ENCODE assay signal across 15 cellular contexts in genomic region chr21:42057861-42058437, GRCh38. TPM values are rescaled to one million over a fixed set of nuclear protein-coding genes. Genes with fewer than 3 reads are reported as not detected.
DNase-seq lines count a peak whose midpoint lies in the region; ATAC-seq and TF ChIP-seq lines count a peak whose summit lies in the region.
"Had no signal": no experiment of that assay in that cellular context is flagged by ENCODE, and none has a peak within 500 bp of the region (broad histone marks: within the 10 kb centered on the region; RNA-seq: fewer than 3 reads in every experiment).

No MANE protein-coding gene starts in this region.

- no peaks in the 10 kb centered on the region for H3K9me3 Mint-ChIP-seq in CD4-positive, alpha-beta T cell

- ATAC-seq in CD4-positive, alpha-beta T cell (ENCODE audit: poor library complexity): no peak
- ATAC-seq: esophagus mucosa had no signal

- H3F3A ChIP-seq in SK-N-SH (replicated peaks; ENCODE audit: insufficient read depth): no peaks in the 10 kb centered on the region

- H3K9me2 ChIP-seq in SK-N-SH: no peaks in the 10 kb centered on the region

- TF ChIP-seq RAD21 in SK-N-SH (IDR thresholded peaks at IDR 0.05; ENCODE audit: low read length): no peak

- peak; percentile 56 for DNase-seq in NCI-H345 (lab: John Stamatoyannopoulos, UW)
- peak; percentile 31 for DNase-seq in colonic mucosa
- peak; percentile 58 for DNase-seq in posterior vena cava (ENCODE audit: low spot score)
- DNase-seq in CD4-positive, alpha-beta T cell: no peak
- DNase-seq in SK-N-SH: no peak
- no peak for DNase-seq in sigmoid colon
- DNase-seq in GF-D8 (lab: John Stamatoyannopoulos, UW): no peak
- DNase-seq: activated CD4-positive, alpha-beta T cell treated with anti-CD3 and anti-CD28 coated beads, Interleukin-2, amount 50 U/mL, for 48 hours; cerebellar nuclear complex; Kasumi-1; NCI-H2107 had no signal

- peaks cover 48% of the 10 kb centered on the region for H3K4me1 Mint-ChIP-seq in CD4-positive, alpha-beta T cell (ENCODE audit: low read depth)

- H3K4me3 Mint-ChIP-seq in CD4-positive, alpha-beta T cell: no peak overlapping the region

- TF ChIP-seq CTCF in C4-2B (conservative IDR thresholded peaks at IDR 0.05) (no peak), colonic mucosa (IDR thresholded peaks at IDR 0.05) (no peak), SK-N-SH (IDR thresholded peaks at IDR 0.05) (no peak), sigmoid colon (IDR thresholded peaks at IDR 0.05) (no peak)
- no peak for TF ChIP-seq CTCF in CD4-positive, alpha-beta T cell (IDR thresholded peaks at IDR 0.05)

- H3K36me3 ChIP-seq in colonic mucosa: no peaks in the 10 kb centered on the region
- H3K36me3 ChIP-seq in SK-N-SH (replicated peaks in 1 of 2; ENCODE audit: control insufficient read depth in 1 of 2, insufficient read depth in 2 of 2, low read length in 1 of 2): no peaks in the 10 kb centered on the region
- H3K36me3 ChIP-seq in sigmoid colon: no peaks in the 10 kb centered on the region
- H3K36me3 ChIP-seq: pancreas had no signal

- H3K9ac ChIP-seq in colonic mucosa (ENCODE audit: low read depth in 2 of 2, low read length in 2 of 2) (peak overlapping the region in 1 of 2 donors; percentile 80), SK-N-SH (no peak overlapping the region)

- H3K27me3 Mint-ChIP-seq in CD4-positive, alpha-beta T cell: no peaks in the 10 kb centered on the region

- intact Hi-C loops in colonic mucosa (cut with DNase I): no loop called here
- intact Hi-C loops in posterior vena cava (cut with DNase I): no loop called here
- intact Hi-C loops in CD4-positive, alpha-beta T cell (cut with DNase I, micrococcal nuclease): no loop called here
- intact Hi-C loops in sigmoid colon (cut with DNase I): no loop called here

- H3K4me1 ChIP-seq in colonic mucosa (peaks cover 13% of the 10 kb centered on the region), SK-N-SH (ENCODE audit: control insufficient read depth in 1 of 2, insufficient read depth in 2 of 2, low read depth in 1 of 2, low read length in 1 of 2) (no peaks in the 10 kb centered on the region), sigmoid colon (peaks cover 0 to 12% (median 0%) of the 10 kb centered on the region in 4 donors)

- no peak overlapping the region for H3K27ac Mint-ChIP-seq in CD4-positive, alpha-beta T cell

- H3K9me3 ChIP-seq in colonic mucosa (no peaks in the 10 kb centered on the region), SK-N-SH (no peaks in the 10 kb centered on the region), sigmoid colon (no peaks in the 10 kb centered on the region)
- H3K9me3 ChIP-seq in CD4-positive, alpha-beta T cell (ENCODE audit: control insufficient read depth, low read length): no peaks in the 10 kb centered on the region
- H3K9me3 ChIP-seq: pancreas had no signal

- CTCF ChIA-PET in CD4-positive, alpha-beta T cell (lab: Charles Lee): no interaction called here
- CTCF ChIA-PET in SK-N-SH (lab: Yijun Ruan, JAX): interaction anchor here (0.7 kb wide), 1 partner anchor 871 kb away, joined by 3 read pairs; no protein-coding TSS in a partner anchor

- no peak overlapping the region for H3K4me3 ChIP-seq in colonic mucosa
- no peak overlapping the region for H3K4me3 ChIP-seq in SK-N-SH (ENCODE audit: low read depth in 2 of 2, low read length in 1 of 2)
- no peak overlapping the region for H3K4me3 ChIP-seq in sigmoid colon

- H3K36me3 Mint-ChIP-seq in CD4-positive, alpha-beta T cell (ENCODE audit: low read depth): no peaks in the 10 kb centered on the region

- TF ChIP-seq EP300 in SK-N-SH (IDR thresholded peaks at IDR 0.05; ENCODE audit: borderline replicate concordance in 1 of 2, low read depth in 1 of 2, low read length in 1 of 2) (no peak), sigmoid colon (IDR thresholded peaks at IDR 0.05) (no peak)

- H3K27me3 ChIP-seq in colonic mucosa (no peaks in the 10 kb centered on the region), SK-N-SH (ENCODE audit: insufficient read depth) (peaks cover 20% of the 10 kb centered on the region), sigmoid colon (no peaks in the 10 kb centered on the region)
- H3K27me3 ChIP-seq in CD4-positive, alpha-beta T cell (ENCODE audit: control insufficient read depth, insufficient read depth, low read length): no peaks in the 10 kb centered on the region
- H3K27me3 ChIP-seq: pancreas had no signal

- no peaks in the 10 kb centered on the region for H4K20me1 ChIP-seq in SK-N-SH (ENCODE audit: insufficient read depth)

- 66% methylated on average over 11 of the region's 11 CpGs for WGBS in SK-N-SH (ENCODE audit: low lambda C conversion rate)
- 52 to 72% methylated on average over 11 of the region's 11 CpGs for WGBS in sigmoid colon, 2 donors

- no peak overlapping the region for H3K4me2 ChIP-seq in SK-N-SH

- peak overlapping the region; percentile 83 for H3K27ac ChIP-seq in C4-2B
- H3K27ac ChIP-seq in colonic mucosa: peak overlapping the region; percentile 78
- no peak overlapping the region for H3K27ac ChIP-seq in CD4-positive, alpha-beta T cell (ENCODE audit: low read depth, low read length)
- no peak overlapping the region for H3K27ac ChIP-seq in SK-N-SH (ENCODE audit: low read depth in 2 of 2, low read length in 1 of 2)
- no peak overlapping the region for H3K27ac ChIP-seq in sigmoid colon

- no peak overlapping the region for H2AFZ ChIP-seq in SK-N-SH (ENCODE audit: low read depth)

- POLR2A ChIA-PET in CD4-positive, alpha-beta T cell (lab: Charles Lee): no interaction called here
- POLR2A ChIA-PET in SK-N-SH (lab: Yijun Ruan, JAX): no interaction called here

- TF ChIP-seq POLR2A in sigmoid colon (IDR thresholded peaks at IDR 0.05): no peak

- H3K79me2 ChIP-seq in SK-N-SH (ENCODE audit: insufficient read depth): no peaks in the 10 kb centered on the region

TF ChIP-seq in SK-N-SH, 30 proteins besides CTCF, POLR2A, EP300 and RAD21:
- TF ChIP-seq SMC3 (IDR thresholded peaks at IDR 0.05; ENCODE audit: low read depth, low read length) (no peak), TCF12 (IDR thresholded peaks at IDR 0.05) (no peak), NRF1 (IDR thresholded peaks at IDR 0.05; ENCODE audit: low read depth, low read length) (no peak), USF2 (IDR thresholded peaks at IDR 0.05; ENCODE audit: borderline replicate concordance, low read depth, low read length) (no peak), ELF1 (IDR thresholded peaks at IDR 0.05) (no peak), EZH2phosphoT487 (IDR thresholded peaks at IDR 0.05; ENCODE audit: borderline replicate concordance, low read depth) (no peak), YY1 (IDR thresholded peaks at IDR 0.05; ENCODE audit: low read depth) (no peak)
- TF ChIP-seq, protein P1, sequence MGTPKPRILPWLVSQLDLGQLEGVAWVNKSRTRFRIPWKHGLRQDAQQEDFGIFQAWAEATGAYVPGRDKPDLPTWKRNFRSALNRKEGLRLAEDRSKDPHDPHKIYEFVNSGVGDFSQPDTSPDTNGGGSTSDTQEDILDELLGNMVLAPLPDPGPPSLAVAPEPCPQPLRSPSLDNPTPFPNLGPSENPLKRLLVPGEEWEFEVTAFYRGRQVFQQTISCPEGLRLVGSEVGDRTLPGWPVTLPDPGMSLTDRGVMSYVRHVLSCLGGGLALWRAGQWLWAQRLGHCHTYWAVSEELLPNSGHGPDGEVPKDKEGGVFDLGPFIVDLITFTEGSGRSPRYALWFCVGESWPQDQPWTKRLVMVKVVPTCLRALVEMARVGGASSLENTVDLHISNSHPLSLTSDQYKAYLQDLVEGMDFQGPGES (IDR thresholded peaks at IDR 0.05; ENCODE audit: low read depth, low read length): no peak

RNA-seq across cellular contexts. Expression of gene UMODL1, which starts 13.2 kb away (rescaled TPM):
- total RNA-seq in colonic mucosa (under 1 TPM; 0.35 to 0.37 TPM), posterior vena cava (not detected), sigmoid colon (not detected)
- total RNA-seq in CD4-positive, alpha-beta T cell: under 1 TPM; 0.42 to 0.49 TPM
- polyA plus RNA-seq in SK-N-SH (2012; rRNA removed) (not detected in 2 replicates), sigmoid colon (under 1 TPM in 2 of 3 donors, not detected in 1; 0.13 to 0.23 TPM)
- not detected in 2 replicates for polyA plus RNA-seq in SK-N-SH (2012; cell fraction: cytosol; rRNA removed)
- not detected in 2 replicates for polyA plus RNA-seq in SK-N-SH (2012; cell fraction: nucleus; rRNA removed)
- total RNA-seq: lung microvascular endothelial cell had no signal

RNA-seq across cellular contexts. Expression of gene ZBTB21, which starts 47.8 kb away (rescaled TPM):
- total RNA-seq in colonic mucosa (10 to 100 TPM; 10.2 to 15.1 TPM), posterior vena cava (10 to 100 TPM; 12.6 to 25.6 TPM), sigmoid colon (10 to 100 TPM in 1 of 4 donors, 1 to 10 TPM in 3; 6.9 to 14.7 (median 7.7) TPM)
- total RNA-seq in CD4-positive, alpha-beta T cell: 100 to 1,000 TPM; 132 to 139 TPM
- polyA plus RNA-seq in SK-N-SH (2012; rRNA removed) (2.9 and 3.8 TPM in 2 replicates), sigmoid colon (1 to 10 TPM; 1.8 to 2.9 (median 2.8) TPM)
- polyA plus RNA-seq in SK-N-SH (2012; cell fraction: cytosol; rRNA removed): 2.7 and 3.8 TPM in 2 replicates
- polyA plus RNA-seq in SK-N-SH (2012; cell fraction: nucleus; rRNA removed): 8.0 and 11.4 TPM in 2 replicates

Comparison
In these comparisons a context has a peak if more than half of its experiments do, and no peak if none do; other contexts are left out.
1. H3K27ac ChIP-seq: peak in C4-2B (single experiment) and colonic mucosa (single experiment); none in CD4-positive, alpha-beta T cell (single experiment), SK-N-SH (0 of 2) and sigmoid colon (0 of 4).
2. DNase-seq: peak in NCI-H345 (single experiment), colonic mucosa (single experiment) and posterior vena cava (single experiment); none in CD4-positive, alpha-beta T cell (0 of 10), SK-N-SH (single experiment), sigmoid colon (single experiment) and GF-D8 (single experiment).
3. RNA of gene ZBTB21, which starts 47.8 kb away (total RNA-seq): 132 to 139 TPM in CD4-positive, alpha-beta T cell; 12.6 to 25.6 TPM in posterior vena cava, 10.2 to 15.1 TPM in colonic mucosa and 6.9 to 14.7 TPM in sigmoid colon; every median in the first group is over 4 times any median in the second.